8 cellular contexts compared by ENCODE assay signal in the genomic region with DNA sequence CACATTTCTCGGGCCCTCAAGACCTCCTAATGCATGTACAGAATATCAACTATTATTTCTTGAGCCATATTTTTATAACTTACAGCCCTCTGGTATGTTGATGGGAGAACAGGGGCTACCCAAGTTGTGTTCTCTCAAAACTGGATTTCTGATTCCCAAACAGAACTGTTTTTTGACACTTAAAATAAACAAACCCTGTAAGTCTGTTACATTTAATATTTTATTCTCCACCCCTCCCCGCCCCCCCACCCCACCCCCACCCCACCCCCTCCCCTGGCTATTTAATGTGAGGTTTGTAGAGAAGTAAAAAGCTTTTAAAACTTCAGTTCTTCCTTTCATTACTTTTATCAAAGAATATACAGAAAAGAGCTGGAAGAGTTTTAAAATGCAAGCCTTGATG.
"Had no signal": no experiment of that assay in that cellular context is flagged by ENCODE, and none has a peak within 500 bp of the region (broad histone marks: within the 10 kb centered on the region; RNA-seq: fewer than 3 reads in every experiment).

No MANE protein-coding gene starts in this region.

- DNase-seq: GDM1, GF-D8 had no signal

- ATAC-seq: GM12878 had no signal

- H3K4me3 ChIP-seq: GM12878 had no signal

- FAIRE-seq: G401.6, GM12878, GM12891, GM12892, GM18507, GM19239 had no signal
